Comparison of ENCODE assay signal across 22 cellular contexts in genomic region chr6:112933947-112934346, GRCh38.
"Had no signal": no experiment of that assay in that cellular context is flagged by ENCODE, and none has a peak within 500 bp of the region (broad histone marks: within the 10 kb centered on the region; RNA-seq: fewer than 3 reads in every experiment).

No MANE protein-coding gene starts in this region.

- H3K27me3 ChIP-seq: brain microvascular endothelial cell, colonic mucosa, dorsolateral prefrontal cortex, esophagus muscularis mucosa, pancreas, stomach, transverse colon had no signal

- H3K4me1 ChIP-seq: colonic mucosa, pancreas, stomach, transverse colon had no signal

- H3K4me3 ChIP-seq: colonic mucosa, dorsolateral prefrontal cortex, esophagus muscularis mucosa, pancreas, stomach, transverse colon had no signal

- DNase-seq: activated CD4-positive, alpha-beta T cell treated with anti-CD3 and anti-CD28 coated beads, Interleukin-2, amount 10 ng/mL, durations not matched to agents 7 days and 5 days; activated CD8-positive, alpha-beta T cell treated with anti-CD3 and anti-CD28 coated beads, Interleukin-2, amount 10 ng/mL, durations not matched to agents 7 days and 5 days; activated gamma-delta T cell treated with Interleukin-2 at 50 U/mL for 16 hours; aorta; brain microvascular endothelial cell; central memory CD4-positive, alpha-beta T cell; colonic mucosa; dorsolateral prefrontal cortex; effector memory CD8-positive, alpha-beta T cell; foreskin melanocyte; immature natural killer cell; left ventricle myocardium superior; pancreas; right cardiac atrium; stimulated activated CD4-positive, alpha-beta T cell treated with anti-CD3 and anti-CD28 coated beads, Interleukin-1b, Interleukin-23, amount 100 ng/mL, for 48 hours; stomach; T-cell; transverse colon had no signal

- H3K27ac ChIP-seq: brain microvascular endothelial cell, colonic mucosa, dorsolateral prefrontal cortex, esophagus muscularis mucosa, pancreas, stomach, transverse colon, VCaP had no signal

- ATAC-seq: activated CD4-positive, CD25-positive, alpha-beta regulatory T cell treated with anti-CD3 and anti-CD28 coated beads, Interleukin-2, amount 50 U/mL, for 24 hours; activated CD8-positive, alpha-beta T cell treated with anti-CD3 and anti-CD28 coated beads, Interleukin-2, amount 10 ng/mL, durations not matched to agents 7 days and 5 days; effector memory CD8-positive, alpha-beta T cell; left ventricle myocardium superior; pancreas; right cardiac atrium; stimulated activated effector memory CD8-positive, alpha-beta T cell treated with anti-CD3 and anti-CD28 coated beads, Interleukin-12 subunit alpha, Interleukin-12 subunit beta, amount 100 ng/mL, for 72 hours; T-cell had no signal

- H3K9me3 ChIP-seq: colonic mucosa, esophagus muscularis mucosa, pancreas, stomach, transverse colon had no signal

- H3K36me3 ChIP-seq: brain microvascular endothelial cell, colonic mucosa, esophagus muscularis mucosa, pancreas, stomach, transverse colon had no signal
